ENCODE assay signal across 11 cellular contexts in the genomic region with DNA sequence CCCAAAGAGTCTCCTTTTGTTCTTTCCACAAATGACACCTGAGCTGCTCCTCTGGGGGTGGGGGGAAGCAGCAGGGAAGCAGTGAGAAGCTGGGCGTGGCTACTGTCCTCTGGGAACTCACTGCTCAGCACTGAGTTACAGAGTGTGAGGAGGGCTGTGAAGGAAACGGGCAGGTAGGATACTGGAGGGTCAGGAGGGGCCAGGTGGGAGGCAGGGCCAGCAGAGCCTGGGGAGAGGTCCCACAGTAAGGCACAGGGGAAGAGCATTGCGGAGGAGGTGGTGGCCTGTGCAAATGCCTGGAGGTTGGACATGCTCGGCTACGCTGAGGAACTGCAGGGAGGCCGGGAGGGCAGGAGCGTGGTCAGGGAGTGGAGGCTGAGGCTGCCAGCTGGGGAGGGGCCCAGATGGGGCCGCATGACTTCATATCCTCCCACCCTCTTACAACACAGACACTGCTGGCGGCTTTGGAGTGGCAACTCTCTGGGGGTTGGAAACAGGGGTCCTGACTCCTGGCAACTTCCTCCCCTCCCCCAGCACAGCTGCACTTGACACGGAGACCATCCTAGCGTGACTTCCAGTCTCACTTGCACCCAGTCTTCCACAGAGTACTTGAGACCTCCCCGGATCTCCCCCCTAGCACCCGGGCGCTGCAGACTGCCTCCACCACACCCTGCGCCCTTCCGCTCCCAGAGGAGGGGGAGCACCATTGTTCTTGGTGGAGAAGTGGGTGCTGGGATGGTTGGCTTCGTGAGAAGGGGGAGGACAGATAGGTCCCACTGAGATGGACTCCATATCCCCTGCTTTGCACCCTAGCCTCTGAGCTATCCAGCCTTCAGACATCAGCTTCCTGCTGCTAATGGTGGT. TPM values are rescaled to one million over a fixed set of nuclear protein-coding genes. Genes with fewer than 3 reads are reported as not detected.
DNase-seq lines count a peak whose midpoint lies in the region; ATAC-seq and TF ChIP-seq lines count a peak whose summit lies in the region.
"Had no signal": no experiment of that assay in that cellular context is flagged by ENCODE, and none has a peak within 500 bp of the region (broad histone marks: within the 10 kb centered on the region; RNA-seq: fewer than 3 reads in every experiment).

No MANE protein-coding gene starts in this region.

- no peaks in the 10 kb centered on the region for H3K9me3 Mint-ChIP-seq in CD8-positive, alpha-beta T cell
- H3K9me3 Mint-ChIP-seq in immature natural killer cell = no peaks in the 10 kb centered on the region
- H3K9me3 Mint-ChIP-seq: CD8-positive, alpha-beta memory T cell; natural killer cell treated with Interleukin-12 subunit alpha and Interleukin-12 subunit beta and Interleukin-15 and Interleukin-18, amount 100 ng/mL, for 72 hours had no signal

- no peaks in the 10 kb centered on the region for H3K36me3 ChIP-seq in CD8-positive, alpha-beta T cell (ENCODE audit: insufficient read depth, low read length)
- H3K36me3 ChIP-seq in NT2/D1 (ENCODE audit: insufficient read depth, insufficient read length, low read length) = no peaks in the 10 kb centered on the region

- peak overlapping the region; percentile 67 for H3K27ac Mint-ChIP-seq in CD8-positive, alpha-beta T cell
- no peak overlapping the region for H3K27ac Mint-ChIP-seq in immature natural killer cell
- H3K27ac Mint-ChIP-seq: natural killer cell treated with Interleukin-12 subunit alpha and Interleukin-12 subunit beta and Interleukin-15 and Interleukin-18, amount 100 ng/mL, for 72 hours had no signal

- H3K4me1 ChIP-seq in CD8-positive, alpha-beta T cell (ENCODE audit: insufficient read depth, low read length) = peaks cover 24% of the 10 kb centered on the region
- H3K4me1 ChIP-seq in NT2/D1 (ENCODE audit: insufficient read depth, insufficient read length) = peaks cover 30% of the 10 kb centered on the region

- no peak overlapping the region for H3K27ac ChIP-seq in CD8-positive, alpha-beta T cell (ENCODE audit: low read depth, low read length)
- H3K27ac ChIP-seq: testis had no signal

- intact Hi-C loops in CD8-positive, alpha-beta T cell (cut with DNase I, micrococcal nuclease) = no loop called here
- intact Hi-C loops in left cardiac atrium (cut with DNase I) = no loop called here

- H3K4me1 Mint-ChIP-seq in CD8-positive, alpha-beta T cell (ENCODE audit: low read depth) = peaks cover 41% of the 10 kb centered on the region
- H3K4me1 Mint-ChIP-seq in immature natural killer cell = peaks cover 8 to 10% of the 10 kb centered on the region in 2 donors

- no peaks in the 10 kb centered on the region for H3K27me3 Mint-ChIP-seq in CD8-positive, alpha-beta T cell (ENCODE audit: low read depth)
- peaks cover 0 to 12% (median 0%) of the 10 kb centered on the region in 3 donors for H3K27me3 Mint-ChIP-seq in immature natural killer cell (ENCODE audit: low read depth in 3 of 3)
- H3K27me3 Mint-ChIP-seq: CD8-positive, alpha-beta memory T cell had no signal

- TF ChIP-seq CTCF in CD8-positive, alpha-beta T cell (IDR thresholded peaks at IDR 0.05) = no peak

- H3K4me3 ChIP-seq in CD8-positive, alpha-beta T cell (ENCODE audit: low read depth, low read length) = no peak overlapping the region
- peak overlapping the region; percentile 41 for H3K4me3 ChIP-seq in NT2/D1 (ENCODE audit: insufficient read length, low read depth)
- H3K4me3 ChIP-seq: testis had no signal

- POLR2A ChIA-PET in CD8-positive, alpha-beta T cell (lab: Charles Lee) = no interaction called here

- CTCF ChIA-PET in CD8-positive, alpha-beta T cell (lab: Charles Lee) = interaction anchor here (0.9 to 3.3 kb wide), 5 partner anchors 10 to 70 kb away, joined by 3 to 11 read pairs (median 3); no protein-coding TSS in a partner anchor

- peak overlapping the region; percentile 35 for H3K4me3 Mint-ChIP-seq in CD8-positive, alpha-beta T cell
- H3K4me3 Mint-ChIP-seq in immature natural killer cell = no peak overlapping the region
- H3K4me3 Mint-ChIP-seq: CD8-positive, alpha-beta memory T cell; natural killer cell treated with Interleukin-12 subunit alpha and Interleukin-12 subunit beta and Interleukin-15 and Interleukin-18, amount 100 ng/mL, for 72 hours had no signal

- peak overlapping the region; percentile 62 for H3K9ac ChIP-seq in NT2/D1 (ENCODE audit: insufficient read length, low read depth)

- no peaks in the 10 kb centered on the region for H3K36me3 Mint-ChIP-seq in CD8-positive, alpha-beta T cell
- peaks cover 0 to 6% (median 0%) of the 10 kb centered on the region in 3 donors for H3K36me3 Mint-ChIP-seq in immature natural killer cell
- H3K36me3 Mint-ChIP-seq: CD8-positive, alpha-beta memory T cell; natural killer cell treated with Interleukin-12 subunit alpha and Interleukin-12 subunit beta and Interleukin-15 and Interleukin-18, amount 100 ng/mL, for 72 hours had no signal

- no peak for ATAC-seq in CD8-positive, alpha-beta T cell
- peak; percentile 56 for ATAC-seq in HG03354 (IDR thresholded peaks at IDR 0.05; ENCODE audit: poor library complexity, severe bottlenecking, unreplicated experiment)
- peak; percentile 25 to 60 for ATAC-seq in left cardiac atrium
- no peak for ATAC-seq in HG03139 (IDR thresholded peaks at IDR 0.05; ENCODE audit: unreplicated experiment)
- ATAC-seq: natural killer cell treated with Interleukin-12 subunit alpha and Interleukin-12 subunit beta and Interleukin-15 and Interleukin-18, amount 100 ng/mL, for 72 hours had no signal

- no peaks in the 10 kb centered on the region for H3K27me3 ChIP-seq in CD8-positive, alpha-beta T cell (ENCODE audit: insufficient read depth, low read length)
- no peaks in the 10 kb centered on the region for H3K27me3 ChIP-seq in NT2/D1 (ENCODE audit: insufficient read depth, insufficient read length)
- H3K27me3 ChIP-seq: testis had no signal

- no peak for DNase-seq in CD8-positive, alpha-beta T cell
- no peak for DNase-seq in NT2/D1 (ENCODE audit: low read depth, low spot score)
- DNase-seq in left cardiac atrium = no peak
- DNase-seq in HuH-7 (ENCODE audit: low spot score) = no peak
- DNase-seq in HPDE6-E6E7 (ENCODE audit: extremely low spot score) = no peak
- DNase-seq in immature natural killer cell = no peak
- DNase-seq: CD8-positive, alpha-beta memory T cell; testis had no signal

- no peaks in the 10 kb centered on the region for H3K9me3 ChIP-seq in CD8-positive, alpha-beta T cell (ENCODE audit: low read length)
- 0 out of 2 replicates have a peak, but pooled peaks cover 4% of the 10 kb centered on the region for H3K9me3 ChIP-seq in NT2/D1 (ENCODE audit: insufficient read depth, low read length)
- H3K9me3 ChIP-seq: testis had no signal

RNA-seq across cellular contexts. Expression of a gene that starts 34.2 kb away (rescaled TPM):
- 100 to 1,000 TPM; 739 to 743 TPM for total RNA-seq in CD8-positive, alpha-beta T cell
- total RNA-seq in left cardiac atrium = 100 to 1,000 TPM in 1 of 2 donors, 10 to 100 TPM in 1; 78.6 to 101 TPM
- 10 to 100 TPM; 43.6 to 89.1 (median 80.4) TPM for polyA plus RNA-seq in immature natural killer cell

Comparison
In these comparisons a context has a peak if more than half of its experiments do, and no peak if none do; other contexts are left out.
1. ATAC-seq: peak in HG03354 (single experiment) and left cardiac atrium (2 of 2); none in CD8-positive, alpha-beta T cell (single experiment) and HG03139 (single experiment).
2. RNA of a gene that starts 34.2 kb away (total RNA-seq): 739 to 743 TPM in CD8-positive, alpha-beta T cell; 78.6 to 101 TPM in left cardiac atrium; every median in the first group is over 4 times any median in the second.